Comparison of ENCODE assay signal across 19 cellular contexts in genomic region chr11:103339485-103339857, GRCh38.
DNase-seq lines count a peak whose midpoint lies in the region; ATAC-seq, FAIRE-seq and TF ChIP-seq lines count a peak whose summit lies in the region.
"Had no signal": no experiment of that assay in that cellular context is flagged by ENCODE, and none has a peak within 500 bp of the region (broad histone marks: within the 10 kb centered on the region; RNA-seq: fewer than 3 reads in every experiment).

No MANE protein-coding gene starts in this region.

- no peak overlapping the region for H3K4me3 ChIP-seq in astrocyte (ENCODE audit: insufficient read depth, low read depth, low read length)
- H3K4me3 ChIP-seq in iPS-20b (ENCODE audit: low read length): 0 out of 2 replicates have a peak overlapping the region, but pooled peaks have one; percentile 4
- no peak overlapping the region for H3K4me3 ChIP-seq in gastrocnemius medialis
- H3K4me3 ChIP-seq: A549; BLaER1 treated with 17β-estradiol and CSF1 and Interleukin-3, amounts not matched to agents 10 nM and 100 nM had no signal

- H2AK5ac ChIP-seq in H9 (ENCODE audit: insufficient read length, low read length): no peak overlapping the region

- H2AFZ ChIP-seq in H9 (ENCODE audit: low read length): no peak overlapping the region
- H2AFZ ChIP-seq in astrocyte (ENCODE audit: low read depth, low read length): no peak overlapping the region

- H3K79me2 ChIP-seq in H9 (ENCODE audit: insufficient read depth, low read length) (no peaks in the 10 kb centered on the region), astrocyte (ENCODE audit: insufficient read depth, low read length) (no peaks in the 10 kb centered on the region)

- WGBS in H9 (ENCODE audit: extremely low coverage, insufficient read length, low lambda C conversion rate): no CpG with 5 or more reads among the region's 6 CpGs

- POLR2A ChIA-PET in activated CD4-positive, alpha-beta memory T cell treated with anti-CD3 and anti-CD28 coated beads, Interleukin-2, amount 10 ng/mL, durations not matched to agents 7 days and 5 days (lab: Charles Lee): no interaction called here

- no peak overlapping the region for H4K5ac ChIP-seq in H9 (ENCODE audit: insufficient read length, low read depth, low read length)

- H3K9me3 ChIP-seq in H9 (ENCODE audit: control insufficient read depth, low read depth, low read length) (no peaks in the 10 kb centered on the region), astrocyte (ENCODE audit: insufficient read depth, low read depth, low read length) (no peaks in the 10 kb centered on the region), iPS-20b (ENCODE audit: insufficient read depth, low read depth, low read length) (no peaks in the 10 kb centered on the region), gastrocnemius medialis (no peaks in the 10 kb centered on the region)
- H3K9me3 ChIP-seq: A549, BE2C had no signal

- H3K23ac ChIP-seq in H9 (ENCODE audit: insufficient read length, low read depth, low read length): no peak overlapping the region

- DNase-seq in H9 (no peak), astrocyte (ENCODE audit: low read depth) (no peak), gastrocnemius medialis (no peak), left lobe of liver (ENCODE audit: low spot score) (no peak)
- no peak for DNase-seq in activated CD4-positive, alpha-beta memory T cell treated with anti-CD3 and anti-CD28 coated beads, Interleukin-2, amount 10 ng/mL, durations not matched to agents 7 days and 5 days
- DNase-seq: 8988T; AML-193; CD4-positive, alpha-beta T cell; COR-L47; DMS79 treated with DMSO at 0.1 percent for 48 hours; GF-D8; GOT3 had no signal

- no peak overlapping the region for H2BK20ac ChIP-seq in H9 (ENCODE audit: low read depth, low read length, poor library complexity, severe bottlenecking)

- H4K20me1 ChIP-seq in H9 (ENCODE audit: control insufficient read depth, insufficient read depth, insufficient read length) (no peaks in the 10 kb centered on the region), astrocyte (ENCODE audit: insufficient read depth, low read length) (no peaks in the 10 kb centered on the region)
- H4K20me1 ChIP-seq: BLaER1 treated with 17β-estradiol and CSF1 and Interleukin-3, amounts not matched to agents 10 nM and 100 nM had no signal

- H4K8ac ChIP-seq in H9 (replicated peaks; ENCODE audit: insufficient read length, low read depth, low read length): no peak overlapping the region

- TF ChIP-seq CTCF in H9 (conservative IDR thresholded peaks at IDR 0.05) (no peak), astrocyte (IDR thresholded peaks at IDR 0.05; ENCODE audit: insufficient read depth, low read depth, low read length) (no peak), gastrocnemius medialis (IDR thresholded peaks at IDR 0.05 in 4 of 5, conservative IDR thresholded peaks at IDR 0.05 in 1 of 5) (no peak)

- H3K9ac ChIP-seq in H9 (ENCODE audit: extremely low read depth, insufficient read length, low read length): no peak overlapping the region
- no peak overlapping the region for H3K9ac ChIP-seq in astrocyte (ENCODE audit: low read length)
- no peak overlapping the region for H3K9ac ChIP-seq in iPS-20b (ENCODE audit: low read depth, low read length)
- H3K9ac ChIP-seq: BLaER1 treated with 17β-estradiol and CSF1 and Interleukin-3, amounts not matched to agents 10 nM and 100 nM had no signal

- H3K4me3 Mint-ChIP-seq in H9: no peak overlapping the region
- H3K4me3 Mint-ChIP-seq in astrocyte (ENCODE audit: unreplicated experiment): no peak overlapping the region
- H3K4me3 Mint-ChIP-seq in activated CD4-positive, alpha-beta memory T cell treated with anti-CD3 and anti-CD28 coated beads, Interleukin-2, amount 10 ng/mL, durations not matched to agents 7 days and 5 days: no peak overlapping the region
- H3K4me3 Mint-ChIP-seq: CD14-positive monocyte; CD4-positive, alpha-beta T cell had no signal

- H3K4me2 ChIP-seq in H9 (ENCODE audit: insufficient read depth, insufficient read length, low read length) (no peak overlapping the region), astrocyte (ENCODE audit: low read length) (no peak overlapping the region)
- H3K4me2 ChIP-seq: A549; BLaER1 treated with 17β-estradiol and CSF1 and Interleukin-3, amounts not matched to agents 10 nM and 100 nM had no signal

- peaks cover 25 to 30% of the 10 kb centered on the region in 2 experiments for H3K4me1 Mint-ChIP-seq in H9
- peaks cover 11% of the 10 kb centered on the region for H3K4me1 Mint-ChIP-seq in astrocyte (ENCODE audit: low read depth, unreplicated experiment)
- no peaks in the 10 kb centered on the region for H3K4me1 Mint-ChIP-seq in activated CD4-positive, alpha-beta memory T cell treated with anti-CD3 and anti-CD28 coated beads, Interleukin-2, amount 10 ng/mL, durations not matched to agents 7 days and 5 days
- H3K4me1 Mint-ChIP-seq: CD14-positive monocyte had no signal

- TF ChIP-seq POLR2A in gastrocnemius medialis (IDR thresholded peaks at IDR 0.05): no peak

- H3K36me3 Mint-ChIP-seq in H9 (ENCODE audit: insufficient read depth in 1 of 3, low read depth in 3 of 3) (peaks cover 5 to 10% (median 6%) of the 10 kb centered on the region in 3 experiments; a peak in 5 of 7 replicates), astrocyte (ENCODE audit: low read depth, unreplicated experiment) (peaks cover 12% of the 10 kb centered on the region)
- H3K36me3 Mint-ChIP-seq in activated CD4-positive, alpha-beta memory T cell treated with anti-CD3 and anti-CD28 coated beads, Interleukin-2, amount 10 ng/mL, durations not matched to agents 7 days and 5 days (ENCODE audit: low read depth): no peaks in the 10 kb centered on the region
- H3K36me3 Mint-ChIP-seq: CD14-positive monocyte had no signal

- in situ Hi-C loops in gastrocnemius medialis (cut with MboI; ENCODE audit: low sequenced_read_pairs in 4 of 4): loop anchor here in 1 of 4 donors (25.0 kb wide), 1 partner anchor 248 kb away; no protein-coding TSS in a partner anchor

- intact Hi-C loops in gastrocnemius medialis (cut with DNase I; ENCODE audit: low total_unique reads): no loop called here

- H3K27me3 Mint-ChIP-seq in H9 (ENCODE audit: low read depth): no peaks in the 10 kb centered on the region
- no peaks in the 10 kb centered on the region for H3K27me3 Mint-ChIP-seq in astrocyte (ENCODE audit: low read depth, unreplicated experiment)
- no peaks in the 10 kb centered on the region for H3K27me3 Mint-ChIP-seq in activated CD4-positive, alpha-beta memory T cell treated with anti-CD3 and anti-CD28 coated beads, Interleukin-2, amount 10 ng/mL, durations not matched to agents 7 days and 5 days
- H3K27me3 Mint-ChIP-seq: CD4-positive, alpha-beta T cell had no signal

- no peaks in the 10 kb centered on the region for H3K79me1 ChIP-seq in H9 (ENCODE audit: insufficient read depth, low read depth, low read length, poor library complexity, severe bottlenecking)

- H3K56ac ChIP-seq in H9 (ENCODE audit: insufficient read length, low read depth, low read length): no peak overlapping the region

- no peak overlapping the region for H3T11ph ChIP-seq in H9 (ENCODE audit: low read length)

- no peak overlapping the region for H2BK5ac ChIP-seq in H9 (ENCODE audit: insufficient read length, low read length)

- H3K27me3 ChIP-seq in H9 (ENCODE audit: insufficient read depth, low read length) (no peaks in the 10 kb centered on the region), astrocyte (ENCODE audit: insufficient read depth, low read length) (no peaks in the 10 kb centered on the region), iPS-20b (ENCODE audit: insufficient read depth, low read length) (no peaks in the 10 kb centered on the region), gastrocnemius medialis (no peaks in the 10 kb centered on the region)
- H3K27me3 ChIP-seq: BE2C; BLaER1 treated with 17β-estradiol and CSF1 and Interleukin-3, amounts not matched to agents 10 nM and 100 nM had no signal

- H3K14ac ChIP-seq in H9 (ENCODE audit: insufficient read depth, low read length): no peak overlapping the region

- H3K27ac ChIP-seq in H9 (ENCODE audit: insufficient read length, low read depth, low read length): no peak overlapping the region
- H3K27ac ChIP-seq in astrocyte (ENCODE audit: low read depth, low read length): peak overlapping the region; percentile 56
- H3K27ac ChIP-seq in iPS-20b (ENCODE audit: low read length): no peak overlapping the region
- no peak overlapping the region for H3K27ac ChIP-seq in gastrocnemius medialis
- H3K27ac ChIP-seq: A549; BLaER1 treated with 17β-estradiol and CSF1 and Interleukin-3, amounts not matched to agents 10 nM and 100 nM had no signal

- H3K4ac ChIP-seq in H9 (ENCODE audit: low read depth, low read length): no peak overlapping the region

- ATAC-seq in gastrocnemius medialis: no peak
- no peak for ATAC-seq in left lobe of liver

- H3K9me3 Mint-ChIP-seq in H9: no peaks in the 10 kb centered on the region; a peak in 2 of 5 replicates
- H3K9me3 Mint-ChIP-seq in astrocyte (ENCODE audit: unreplicated experiment): no peaks in the 10 kb centered on the region
- H3K9me3 Mint-ChIP-seq in activated CD4-positive, alpha-beta memory T cell treated with anti-CD3 and anti-CD28 coated beads, Interleukin-2, amount 10 ng/mL, durations not matched to agents 7 days and 5 days: no peaks in the 10 kb centered on the region
- H3K9me3 Mint-ChIP-seq: CD4-positive, alpha-beta T cell had no signal

- H3K4me1 ChIP-seq in H9 (ENCODE audit: insufficient read depth, low read length) (peaks cover 2% of the 10 kb centered on the region), astrocyte (ENCODE audit: insufficient read depth, low read length) (peaks cover 4% of the 10 kb centered on the region), iPS-20b (ENCODE audit: insufficient read depth, low read length) (peaks cover 17% of the 10 kb centered on the region), gastrocnemius medialis (no peaks in the 10 kb centered on the region)
- H3K4me1 ChIP-seq: A549; BLaER1 treated with 17β-estradiol and CSF1 and Interleukin-3, amounts not matched to agents 10 nM and 100 nM had no signal

- H3K36me3 ChIP-seq in astrocyte (ENCODE audit: insufficient read depth, low read length) (no peaks in the 10 kb centered on the region), iPS-20b (ENCODE audit: insufficient read depth, low read depth, low read length) (no peaks in the 10 kb centered on the region), gastrocnemius medialis (no peaks in the 10 kb centered on the region)
- H3K36me3 ChIP-seq: BE2C had no signal

- FAIRE-seq in astrocyte (lab: Jason Lieb, UNC): no peak
- FAIRE-seq: A549, GM12891, GM18507 had no signal

- CTCF ChIA-PET in activated CD4-positive, alpha-beta memory T cell treated with anti-CD3 and anti-CD28 coated beads, Interleukin-2, amount 10 ng/mL, durations not matched to agents 7 days and 5 days (lab: Charles Lee): no interaction called here

- H4K91ac ChIP-seq in H9 (ENCODE audit: insufficient read length, low read depth, low read length): no peak overlapping the region

- H2BK120ac ChIP-seq in H9 (ENCODE audit: low read depth, low read length, poor library complexity, severe bottlenecking): no peak overlapping the region

- no peaks in the 10 kb centered on the region for H3K23me2 ChIP-seq in H9 (ENCODE audit: insufficient read length, low read depth, low read length, poor library complexity, severe bottlenecking)

- H3K18ac ChIP-seq in H9 (ENCODE audit: insufficient read length, low read depth, low read length): no peak overlapping the region

- no peak overlapping the region for H2BK12ac ChIP-seq in H9 (ENCODE audit: insufficient read length, low read depth, low read length)

- H2BK15ac ChIP-seq in H9 (ENCODE audit: low read depth, low read length): no peak overlapping the region

- H3K27ac Mint-ChIP-seq in H9: peak overlapping the region; percentile 18 to 69 (median 40); a peak in 2 of 7 replicates
- peak overlapping the region; percentile 26 for H3K27ac Mint-ChIP-seq in astrocyte (ENCODE audit: unreplicated experiment)
- H3K27ac Mint-ChIP-seq in activated CD4-positive, alpha-beta memory T cell treated with anti-CD3 and anti-CD28 coated beads, Interleukin-2, amount 10 ng/mL, durations not matched to agents 7 days and 5 days: no peak overlapping the region
- H3K27ac Mint-ChIP-seq: CD14-positive monocyte; CD4-positive, alpha-beta T cell had no signal
